Comparison of ENCODE assay signal across 8 cellular contexts in the genomic region with DNA sequence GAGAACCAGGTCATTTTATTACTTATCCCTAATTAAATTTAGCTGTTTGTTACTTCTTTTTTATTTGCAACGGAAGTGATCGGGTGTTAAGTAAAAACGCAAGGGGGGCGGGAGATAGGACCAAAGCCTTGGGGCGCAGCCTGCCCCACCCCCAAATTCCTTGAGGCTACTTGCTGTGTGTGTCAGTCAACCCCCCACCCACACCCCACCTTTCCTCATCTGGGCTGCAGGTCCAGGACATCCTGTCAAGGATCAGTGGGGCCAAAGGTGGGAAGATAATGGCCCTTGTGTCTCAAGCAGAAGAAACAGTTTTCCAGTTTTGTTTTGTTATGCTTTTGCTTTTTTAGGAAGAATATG. TPM values are rescaled to one million over a fixed set of nuclear protein-coding genes. Genes with fewer than 3 reads are reported as not detected.
A peak's percentile ranks its signal among the peaks of the same experiment; 100 is the strongest.
DNase-seq lines count a peak whose midpoint lies in the region; ATAC-seq and TF ChIP-seq lines count a peak whose summit lies in the region.

No MANE protein-coding gene starts in this region.

- H3K36me3 Mint-ChIP-seq in activated CD4-positive, alpha-beta T cell treated with anti-CD3 and anti-CD28 coated beads, Interleukin-2, amount 10 ng/mL, durations not matched to agents 7 days and 5 days (ENCODE audit: low read depth): peaks cover 12% of the 10 kb centered on the region
- no peaks in the 10 kb centered on the region for H3K36me3 Mint-ChIP-seq in brain

- H3K27ac ChIP-seq in right lobe of liver: peak overlapping the region; percentile 91 to 99 (median 92)
- H3K27ac ChIP-seq in thyroid gland: peak overlapping the region; percentile 92 to 99 (median 93)

- peak overlapping the region; percentile 85 for H3K4me3 Mint-ChIP-seq in activated CD4-positive, alpha-beta T cell treated with anti-CD3 and anti-CD28 coated beads, Interleukin-2, amount 10 ng/mL, durations not matched to agents 7 days and 5 days
- peak overlapping the region; percentile 84 to 94 (median 88) for H3K4me3 Mint-ChIP-seq in brain

- WGBS in right lobe of liver (ENCODE audit: insufficient coverage, low coverage, low lambda C conversion rate, missing lambda C conversion rate): 24% methylated on average over 5 of the region's 5 CpGs
- 15 to 28% methylated on average over 5 of the region's 5 CpGs for WGBS in thyroid gland, 2 donors

- no peaks in the 10 kb centered on the region for H3K9me3 Mint-ChIP-seq in activated CD4-positive, alpha-beta T cell treated with anti-CD3 and anti-CD28 coated beads, Interleukin-2, amount 10 ng/mL, durations not matched to agents 7 days and 5 days
- H3K9me3 Mint-ChIP-seq in brain: peaks cover 0 to 3% (median 0%) of the 10 kb centered on the region in 5 experiments

- H3K4me1 ChIP-seq in right lobe of liver (peaks cover 0 to 22% (median 2%) of the 10 kb centered on the region in 4 donors), thyroid gland (peaks cover 18 to 21% of the 10 kb centered on the region in 2 donors)

- peaks cover 29% of the 10 kb centered on the region for H3K4me1 Mint-ChIP-seq in activated CD4-positive, alpha-beta T cell treated with anti-CD3 and anti-CD28 coated beads, Interleukin-2, amount 10 ng/mL, durations not matched to agents 7 days and 5 days
- H3K4me1 Mint-ChIP-seq in brain: peaks cover 29% of the 10 kb centered on the region

- TF ChIP-seq POLR2A in right lobe of liver (IDR thresholded peaks at IDR 0.05) (no peak), thyroid gland (IDR thresholded peaks at IDR 0.05) (no peak)

- H3K9me3 ChIP-seq in right lobe of liver (no peaks in the 10 kb centered on the region), thyroid gland (no peaks in the 10 kb centered on the region)

- ATAC-seq in right lobe of liver: no peak

- no peaks in the 10 kb centered on the region for H3K27me3 Mint-ChIP-seq in activated CD4-positive, alpha-beta T cell treated with anti-CD3 and anti-CD28 coated beads, Interleukin-2, amount 10 ng/mL, durations not matched to agents 7 days and 5 days
- peaks cover 92% of the 10 kb centered on the region for H3K27me3 Mint-ChIP-seq in brain

- peak overlapping the region; percentile 85 to 96 (median 92) for H3K4me3 ChIP-seq in right lobe of liver
- peak overlapping the region in 2 of 3 donors; percentile 75 to 88 for H3K4me3 ChIP-seq in thyroid gland (replicated peaks in 1 of 3)

- intact Hi-C loops in right lobe of liver (cut with DNase I): loop anchor here (10.0 kb wide), 2 partner anchors 113 to 183 kb away; no protein-coding TSS in a partner anchor
- intact Hi-C loops in thyroid gland (cut with DNase I): loop anchor here (10.0 kb wide), 1 partner anchor 103 kb away; no protein-coding TSS in a partner anchor

- peak overlapping the region; percentile 92 for H3K27ac Mint-ChIP-seq in activated CD4-positive, alpha-beta T cell treated with anti-CD3 and anti-CD28 coated beads, Interleukin-2, amount 10 ng/mL, durations not matched to agents 7 days and 5 days
- H3K27ac Mint-ChIP-seq in brain: peak overlapping the region in 2 of 5 experiments; percentile 14 to 73

- CTCF ChIA-PET in activated CD4-positive, alpha-beta T cell treated with anti-CD3 and anti-CD28 coated beads, Interleukin-2, amount 10 ng/mL, durations not matched to agents 7 days and 5 days (lab: Charles Lee): interaction anchor here (0.9 to 1.3 kb wide), 4 partner anchors 15 to 150 kb away, joined by 3 to 6 read pairs (median 4); no protein-coding TSS in a partner anchor

- no peak for TF ChIP-seq CTCF in brain (conservative IDR thresholded peaks at IDR 0.05)
- TF ChIP-seq CTCF in right lobe of liver (IDR thresholded peaks at IDR 0.05): no peak
- no peak for TF ChIP-seq CTCF in thyroid gland (IDR thresholded peaks at IDR 0.05)

- POLR2A ChIA-PET in activated CD4-positive, alpha-beta T cell treated with anti-CD3 and anti-CD28 coated beads, Interleukin-2, amount 10 ng/mL, durations not matched to agents 7 days and 5 days (lab: Charles Lee): interaction anchor here (0.6 kb wide), 1 partner anchor 279 kb away, joined by 4 read pairs; no protein-coding TSS in a partner anchor

- no peaks in the 10 kb centered on the region for H3K36me3 ChIP-seq in right lobe of liver
- H3K36me3 ChIP-seq in thyroid gland: no peaks in the 10 kb centered on the region

- H3K27me3 ChIP-seq in right lobe of liver (no peaks in the 10 kb centered on the region), thyroid gland (no peaks in the 10 kb centered on the region)

- DNase-seq in activated CD4-positive, alpha-beta T cell treated with anti-CD3 and anti-CD28 coated beads, Interleukin-2, amount 10 ng/mL, durations not matched to agents 7 days and 5 days: peak; percentile 22
- DNase-seq in activated CD4-positive, alpha-beta T cell treated with anti-CD3 and anti-CD28 coated beads for 1 hour: no peak
- DNase-seq in right lobe of liver: no peak
- peak; percentile 35 to 59 for DNase-seq in thyroid gland
- DNase-seq in stimulated activated CD8-positive, alpha-beta memory T cell treated with anti-CD3 and anti-CD28 coated beads, Interleukin-4, amount 100 ng/mL, for 48 hours: no peak
- no peak for DNase-seq in amniotic stem cell (lab: John Stamatoyannopoulos, UW)
- DNase-seq in KG1 (lab: John Stamatoyannopoulos, UW): no peak

RNA-seq across cellular contexts. Expression of a gene that starts 1.2 kb away (rescaled TPM):
- total RNA-seq in activated CD4-positive, alpha-beta T cell treated with anti-CD3 and anti-CD28 coated beads, Interleukin-2, amount 10 ng/mL, durations not matched to agents 7 days and 5 days: 10 to 100 TPM; 40.3 to 46.5 TPM
- polyA plus RNA-seq in brain (ENCODE audit: insufficient read depth, low read depth, low replicate concordance): 5.3 TPM
- 10 to 100 TPM; 12.3 to 27.7 (median 14.6) TPM for total RNA-seq in right lobe of liver
- 10 to 100 TPM; 65.2 to 92.9 (median 70.0) TPM for total RNA-seq in thyroid gland

Comparison
In these comparisons a context has a peak if more than half of its experiments do, and no peak if none do; other contexts are left out.
1. DNase-seq: peak in activated CD4-positive, alpha-beta T cell treated with anti-CD3 and anti-CD28 coated beads, Interleukin-2, amount 10 ng/mL, durations not matched to agents 7 days and 5 days (single experiment) and thyroid gland (2 of 2); none in activated CD4-positive, alpha-beta T cell treated with anti-CD3 and anti-CD28 coated beads for 1 hour (single experiment), right lobe of liver (0 of 3), stimulated activated CD8-positive, alpha-beta memory T cell treated with anti-CD3 and anti-CD28 coated beads, Interleukin-4, amount 100 ng/mL, for 48 hours (single experiment), amniotic stem cell (single experiment) and KG1 (single experiment).